21 cellular contexts compared by ENCODE assay signal in genomic region chr14:90797451-90797850, GRCh38. TPM values are rescaled to one million over a fixed set of nuclear protein-coding genes. Genes with fewer than 3 reads are reported as not detected.
DNase-seq lines count a peak whose midpoint lies in the region; ATAC-seq and TF ChIP-seq lines count a peak whose summit lies in the region.
"Had no signal": no experiment of that assay in that cellular context is flagged by ENCODE, and none has a peak within 500 bp of the region (broad histone marks: within the 10 kb centered on the region; RNA-seq: fewer than 3 reads in every experiment).

No MANE protein-coding gene starts in this region.

- H3K27ac ChIP-seq in skin epidermis = peak overlapping the region in 13 of 21 experiments; percentile 16 to 81 (median 62)
- no peak overlapping the region for H3K27ac ChIP-seq in PC-3 (ENCODE audit: low read length)
- H3K27ac ChIP-seq in effector memory CD4-positive, alpha-beta T cell (ENCODE audit: insufficient read depth, low read length, poor library complexity, severe bottlenecking) = no peak overlapping the region
- H3K27ac ChIP-seq: testis had no signal

- intact Hi-C loops in PC-3 (cut with micrococcal nuclease) = no loop called here

- H3K4me3 ChIP-seq in fibroblast of villous mesenchyme (ENCODE audit: low read depth, low read length) (no peak overlapping the region), skin epidermis (no peak overlapping the region), PC-3 (ENCODE audit: low read length) (no peak overlapping the region)
- H3K4me3 ChIP-seq in effector memory CD4-positive, alpha-beta T cell (ENCODE audit: insufficient read depth, low read depth, low read length, poor library complexity, severe bottlenecking) = no peak overlapping the region
- H3K4me3 ChIP-seq: testis had no signal

- H4K20me1 ChIP-seq in PC-3 (ENCODE audit: low read length) = no peaks in the 10 kb centered on the region

- H3K79me2 ChIP-seq in PC-3 (ENCODE audit: low read length) = peaks cover 6% of the 10 kb centered on the region; the same call in 1 of the 2 replicates

- H3K9me3 ChIP-seq in PC-3 (ENCODE audit: low read length) = no peaks in the 10 kb centered on the region
- H3K9me3 ChIP-seq in effector memory CD4-positive, alpha-beta T cell (ENCODE audit: control insufficient read depth, low read length) = no peaks in the 10 kb centered on the region
- H3K9me3 ChIP-seq: testis had no signal

- H3K9ac ChIP-seq in PC-3 (ENCODE audit: low read length) = no peak overlapping the region

- BruUV-seq in PC-3 (replicated peaks; lab: Mats Ljungman, UMichigan) = no TSS peak

- CTCF ChIA-PET in PC-3 (lab: Charles Lee) = no interaction called here

- peaks cover 16% of the 10 kb centered on the region for H3K4me1 ChIP-seq in PC-3 (ENCODE audit: insufficient read depth, low read length)
- H3K4me1 ChIP-seq in effector memory CD4-positive, alpha-beta T cell (ENCODE audit: control insufficient read depth, insufficient read depth, low read length, poor library complexity, severe bottlenecking) = no peaks in the 10 kb centered on the region
- H3K4me1 ChIP-seq: testis had no signal

- TF ChIP-seq CTCF in fibroblast of villous mesenchyme (IDR thresholded peaks at IDR 0.05; ENCODE audit: insufficient read depth, low read depth, low read length) (no peak), PC-3 (conservative IDR thresholded peaks at IDR 0.05; ENCODE audit: low read depth, low read length) (no peak)

- H3K36me3 ChIP-seq in PC-3 (ENCODE audit: low read depth, low read length) = no peaks in the 10 kb centered on the region
- no peaks in the 10 kb centered on the region for H3K36me3 ChIP-seq in effector memory CD4-positive, alpha-beta T cell (ENCODE audit: control insufficient read depth, insufficient read depth, low read length)

- no peak overlapping the region for H2AFZ ChIP-seq in PC-3 (ENCODE audit: low read length)

- peak; percentile 79 for DNase-seq in GF-D8 (lab: John Stamatoyannopoulos, UW)
- DNase-seq in amniotic epithelial cell (ENCODE audit: low read depth) = peak; percentile 67
- peak; percentile 75 for DNase-seq in fibroblast of villous mesenchyme (ENCODE audit: low read depth)
- no peak for DNase-seq in PC-3
- DNase-seq in effector memory CD4-positive, alpha-beta T cell = no peak
- DNase-seq in AML-193 (lab: John Stamatoyannopoulos, UW) = no peak
- DNase-seq: activated CD4-positive, alpha-beta T cell treated with anti-CD3 and anti-CD28 coated beads for 1 hour; activated CD8-positive, alpha-beta memory T cell treated with anti-CD3 and anti-CD28 coated beads for 24 hours; activated naive CD4-positive, alpha-beta T cell treated with anti-CD3 and anti-CD28 coated beads, Interleukin-2, amount 10 ng/mL, durations not matched to agents 7 days and 5 days; activated T-cell treated with anti-CD3 and anti-CD28 coated beads, Interleukin-2, amount 50 U/mL, for 48 hours; DMS79; effector memory CD8-positive, alpha-beta T cell; H9; hippocampal formation; naive thymus-derived CD4-positive, alpha-beta T cell; NCI-H1092; NCI-H510A; testis had no signal

- no peak overlapping the region for H3K4me2 ChIP-seq in PC-3 (ENCODE audit: low read length)

- ATAC-seq in PC-3 = no peak
- ATAC-seq: effector memory CD8-positive, alpha-beta T cell; naive thymus-derived CD4-positive, alpha-beta T cell; sciatic nerve; stimulated activated effector memory CD8-positive, alpha-beta T cell treated with anti-CD3 and anti-CD28 coated beads, Interleukin-12 subunit alpha, Interleukin-12 subunit beta, amount 100 ng/mL, for 72 hours had no signal

- no peaks in the 10 kb centered on the region for H3K27me3 ChIP-seq in PC-3 (ENCODE audit: low read length)
- H3K27me3 ChIP-seq in effector memory CD4-positive, alpha-beta T cell (replicated peaks; ENCODE audit: control insufficient read depth, insufficient read depth, low read length, poor library complexity, severe bottlenecking) = no peaks in the 10 kb centered on the region
- H3K27me3 ChIP-seq: testis had no signal

- H3K9me2 ChIP-seq in PC-3 (replicated peaks; ENCODE audit: low read length) = no peaks in the 10 kb centered on the region

- H3F3A ChIP-seq in PC-3 (ENCODE audit: low read length, unreplicated experiment) = no peaks in the 10 kb centered on the region

- POLR2A ChIA-PET in PC-3 (lab: Charles Lee; ENCODE audit: unreplicated experiment) = no interaction called here

RNA-seq across cellular contexts. Expression of gene TTC7B, which starts 18.8 kb away (rescaled TPM):
- total RNA-seq in fibroblast of villous mesenchyme = 16.8 and 25.8 TPM in 2 replicates
- 43.2 and 45.6 TPM in 2 replicates for total RNA-seq in PC-3 (2014; rRNA removed)

Comparison
In these comparisons a context has a peak if more than half of its experiments do, and no peak if none do; other contexts are left out.
1. DNase-seq: peak in GF-D8 (single experiment), amniotic epithelial cell (single experiment) and fibroblast of villous mesenchyme (single experiment); none in PC-3 (single experiment), effector memory CD4-positive, alpha-beta T cell (0 of 3) and AML-193 (0 of 2).
2. H3K27ac ChIP-seq: peak in skin epidermis (13 of 21); none in PC-3 (single experiment) and effector memory CD4-positive, alpha-beta T cell (single experiment).